Comparison of ENCODE assay signal across 17 cellular contexts in genomic region chr3:18679226-18679625, GRCh38.
DNase-seq lines count a peak whose midpoint lies in the region.
"Had no signal": no experiment of that assay in that cellular context is flagged by ENCODE, and none has a peak within 500 bp of the region (broad histone marks: within the 10 kb centered on the region; RNA-seq: fewer than 3 reads in every experiment).

No MANE protein-coding gene starts in this region.

- peak overlapping the region; percentile 62 for H3K4me3 Mint-ChIP-seq in activated CD4-positive, alpha-beta T cell treated with anti-CD3 and anti-CD28 coated beads, Interleukin-2, amount 10 ng/mL, durations not matched to agents 24 days and 14 days
- H3K4me3 Mint-ChIP-seq in activated naive CD8-positive, alpha-beta T cell treated with anti-CD3 and anti-CD28 coated beads for 36 hours: peak overlapping the region; percentile 58
- H3K4me3 Mint-ChIP-seq: CD14-positive monocyte; stimulated activated naive B cell treated with anti-CD40 and anti-IgM and Interleukin-4, amounts not matched to agents 10 μg/mL and 1 μg/mL and 100 μg/mL, for 72 hours had no signal

- peaks cover 21% of the 10 kb centered on the region for H3K36me3 Mint-ChIP-seq in activated CD4-positive, alpha-beta T cell treated with anti-CD3 and anti-CD28 coated beads, Interleukin-2, amount 10 ng/mL, durations not matched to agents 24 days and 14 days (ENCODE audit: low read depth)
- peaks cover 8% of the 10 kb centered on the region for H3K36me3 Mint-ChIP-seq in activated naive CD8-positive, alpha-beta T cell treated with anti-CD3 and anti-CD28 coated beads for 36 hours
- H3K36me3 Mint-ChIP-seq: CD14-positive monocyte had no signal

- peak; percentile 87 for DNase-seq in activated CD4-positive, alpha-beta T cell treated with anti-CD3 and anti-CD28 coated beads, Interleukin-2, amount 10 ng/mL, durations not matched to agents 24 days and 14 days
- no peak for DNase-seq in activated CD4-positive, alpha-beta T cell treated with anti-CD3 and anti-CD28 coated beads, Interleukin-2, amount 50 U/mL, for 4 hours
- DNase-seq in T-helper 2 cell (peak in 3 of 5 experiments; percentile 8 to 99 (median 65)), HK-2 (ENCODE audit: unreplicated experiment) (no peak), SKM-1 treated with dmso at 0.1 percent for 144 hours (lab: John Stamatoyannopoulos, UW; ENCODE audit: unreplicated experiment) (no peak), kidney glomerular epithelial cell (lab: John Stamatoyannopoulos, UW) (no peak)
- peak; percentile 18 for DNase-seq in activated naive CD8-positive, alpha-beta T cell treated with anti-CD3 and anti-CD28 coated beads for 36 hours
- DNase-seq in stimulated activated CD4-positive, alpha-beta T cell treated with anti-CD3 and anti-CD28 coated beads, TNF-alpha, amount 100 ng/mL, for 48 hours (ENCODE audit: low read depth in 3 of 3): peak in 2 of 3 donors; percentile 37 to 44
- DNase-seq: cerebellar nuclear complex; left colon; NCI-H187; right lobe of liver; SHP77; stimulated activated naive B cell treated with anti-CD40 and anti-IgM and Interleukin-4, amounts not matched to agents 10 μg/mL and 1 μg/mL and 100 μg/mL, for 72 hours; T-helper 9 cell; upper lobe of right lung had no signal

- peaks cover 19% of the 10 kb centered on the region for H3K9me3 Mint-ChIP-seq in activated CD4-positive, alpha-beta T cell treated with anti-CD3 and anti-CD28 coated beads, Interleukin-2, amount 10 ng/mL, durations not matched to agents 24 days and 14 days
- peaks cover 8% of the 10 kb centered on the region for H3K9me3 Mint-ChIP-seq in activated naive CD8-positive, alpha-beta T cell treated with anti-CD3 and anti-CD28 coated beads for 36 hours

- intact Hi-C loops in activated CD4-positive, alpha-beta T cell treated with anti-CD3 and anti-CD28 coated beads, Interleukin-2, amount 10 ng/mL, durations not matched to agents 24 days and 14 days (cut with micrococcal nuclease): loop anchor here (1.0 kb wide), 6 partner anchors 19 to 234 kb away; no protein-coding TSS in a partner anchor

- H3K27ac Mint-ChIP-seq in activated CD4-positive, alpha-beta T cell treated with anti-CD3 and anti-CD28 coated beads, Interleukin-2, amount 10 ng/mL, durations not matched to agents 24 days and 14 days: peak overlapping the region; percentile 78
- H3K27ac Mint-ChIP-seq in activated naive CD8-positive, alpha-beta T cell treated with anti-CD3 and anti-CD28 coated beads for 36 hours: peak overlapping the region; percentile 85
- H3K27ac Mint-ChIP-seq: CD14-positive monocyte; stimulated activated naive B cell treated with anti-CD40 and anti-IgM and Interleukin-4, amounts not matched to agents 10 μg/mL and 1 μg/mL and 100 μg/mL, for 72 hours had no signal

- H3K27me3 Mint-ChIP-seq in activated CD4-positive, alpha-beta T cell treated with anti-CD3 and anti-CD28 coated beads, Interleukin-2, amount 10 ng/mL, durations not matched to agents 24 days and 14 days: no peaks in the 10 kb centered on the region
- H3K27me3 Mint-ChIP-seq in activated naive CD8-positive, alpha-beta T cell treated with anti-CD3 and anti-CD28 coated beads for 36 hours: no peaks in the 10 kb centered on the region
- H3K27me3 Mint-ChIP-seq: stimulated activated naive B cell treated with anti-CD40 and anti-IgM and Interleukin-4, amounts not matched to agents 10 μg/mL and 1 μg/mL and 100 μg/mL, for 72 hours had no signal

- H3K4me1 Mint-ChIP-seq in activated CD4-positive, alpha-beta T cell treated with anti-CD3 and anti-CD28 coated beads, Interleukin-2, amount 10 ng/mL, durations not matched to agents 24 days and 14 days: peaks cover 70% of the 10 kb centered on the region
- peaks cover 55% of the 10 kb centered on the region for H3K4me1 Mint-ChIP-seq in activated naive CD8-positive, alpha-beta T cell treated with anti-CD3 and anti-CD28 coated beads for 36 hours
- H3K4me1 Mint-ChIP-seq: CD14-positive monocyte had no signal

Comparison
In these comparisons a context has a peak if more than half of its experiments do, and no peak if none do; other contexts are left out.
1. DNase-seq: peak in activated CD4-positive, alpha-beta T cell treated with anti-CD3 and anti-CD28 coated beads, Interleukin-2, amount 10 ng/mL, durations not matched to agents 24 days and 14 days (single experiment), T-helper 2 cell (3 of 5), activated naive CD8-positive, alpha-beta T cell treated with anti-CD3 and anti-CD28 coated beads for 36 hours (single experiment) and stimulated activated CD4-positive, alpha-beta T cell treated with anti-CD3 and anti-CD28 coated beads, TNF-alpha, amount 100 ng/mL, for 48 hours (2 of 3); none in activated CD4-positive, alpha-beta T cell treated with anti-CD3 and anti-CD28 coated beads, Interleukin-2, amount 50 U/mL, for 4 hours (0 of 2), HK-2 (single experiment), SKM-1 treated with dmso at 0.1 percent for 144 hours (single experiment) and kidney glomerular epithelial cell (single experiment).